9 cellular contexts compared by ENCODE assay signal in genomic region chr6:145734486-145735355, GRCh38. TPM values are rescaled to one million over a fixed set of nuclear protein-coding genes. Genes with fewer than 3 reads are reported as not detected.
DNase-seq lines count a peak whose midpoint lies in the region; ATAC-seq, FAIRE-seq and TF ChIP-seq lines count a peak whose summit lies in the region.
"Had no signal": no experiment of that assay in that cellular context is flagged by ENCODE, and none has a peak within 500 bp of the region (broad histone marks: within the 10 kb centered on the region; RNA-seq: fewer than 3 reads in every experiment).

No MANE protein-coding gene starts in this region.

- peak overlapping the region; percentile 60 to 72 for H3K4me3 ChIP-seq in left lung

- H3K27me3 Mint-ChIP-seq in activated CD4-positive, alpha-beta T cell treated with anti-CD3 and anti-CD28 coated beads, Interleukin-2, amount 10 ng/mL, durations not matched to agents 24 days and 14 days = no peaks in the 10 kb centered on the region

- FAIRE-seq in GM19239 (lab: Jason Lieb, UNC) = peak; percentile 91
- FAIRE-seq: TTC549 had no signal

- ATAC-seq in HG03439 (IDR thresholded peaks at IDR 0.05; ENCODE audit: unreplicated experiment) (peak; percentile 73), left lung (peak; percentile 89)

- no peaks in the 10 kb centered on the region for H3K36me3 Mint-ChIP-seq in activated CD4-positive, alpha-beta T cell treated with anti-CD3 and anti-CD28 coated beads, Interleukin-2, amount 10 ng/mL, durations not matched to agents 24 days and 14 days (ENCODE audit: low read depth)

- peak overlapping the region; percentile 98 for H3K27ac Mint-ChIP-seq in activated CD4-positive, alpha-beta T cell treated with anti-CD3 and anti-CD28 coated beads, Interleukin-2, amount 10 ng/mL, durations not matched to agents 24 days and 14 days

- H3K4me1 ChIP-seq in left lung = peaks cover 0 to 33% of the 10 kb centered on the region in 2 donors

- H3K36me3 ChIP-seq in left lung = no peaks in the 10 kb centered on the region

- H3K9me3 Mint-ChIP-seq in activated CD4-positive, alpha-beta T cell treated with anti-CD3 and anti-CD28 coated beads, Interleukin-2, amount 10 ng/mL, durations not matched to agents 24 days and 14 days = peaks cover 14% of the 10 kb centered on the region

- no peak for TF ChIP-seq CTCF in left lung (IDR thresholded peaks at IDR 0.05)

- H3K9me3 ChIP-seq in left lung = no peaks in the 10 kb centered on the region

- no peaks in the 10 kb centered on the region for H3K27me3 ChIP-seq in left lung

- H3K27ac ChIP-seq in left lung = peak overlapping the region; percentile 93 to 99

- peak; percentile 91 for DNase-seq in Ammon's horn (ENCODE audit: low spot score)
- peak; percentile 38 for DNase-seq in GM19239 (ENCODE audit: insufficient read length, low spot score)
- peak; percentile 81 for DNase-seq in NCI-H460 (ENCODE audit: extremely low read depth, low read depth)
- DNase-seq in activated CD4-positive, alpha-beta T cell treated with anti-CD3 and anti-CD28 coated beads, Interleukin-2, amount 10 ng/mL, durations not matched to agents 24 days and 14 days = peak; percentile 91
- peak; percentile 67 for DNase-seq in dedifferentiated amniotic fluid mesenchymal stem cell (ENCODE audit: extremely low spot score)
- peak; percentile 92 to 97 for DNase-seq in left lung
- peak; percentile 61 to 62 for DNase-seq in stimulated activated CD4-positive, alpha-beta T cell treated with anti-CD3 and anti-CD28 coated beads, Interleukin-2, amount 100 ng/mL, for 48 hours

- peaks cover 14% of the 10 kb centered on the region for H3K4me1 Mint-ChIP-seq in activated CD4-positive, alpha-beta T cell treated with anti-CD3 and anti-CD28 coated beads, Interleukin-2, amount 10 ng/mL, durations not matched to agents 24 days and 14 days

- H3K4me3 Mint-ChIP-seq in activated CD4-positive, alpha-beta T cell treated with anti-CD3 and anti-CD28 coated beads, Interleukin-2, amount 10 ng/mL, durations not matched to agents 24 days and 14 days = peak overlapping the region; percentile 92

- intact Hi-C loops in activated CD4-positive, alpha-beta T cell treated with anti-CD3 and anti-CD28 coated beads, Interleukin-2, amount 10 ng/mL, durations not matched to agents 24 days and 14 days (cut with micrococcal nuclease) = loop anchor here (1.0 to 10.0 kb wide), 3 partner anchors 81 to 1580 kb away; partner anchors contain the start of genes SHPRH and STX11
- intact Hi-C loops in left lung (cut with DNase I) = loop anchor here in 1 of 2 donors (10.0 kb wide), 1 partner anchor 80 kb away; the partner anchor contains the start of gene FBXO30

RNA-seq across cellular contexts. Expression of gene EPM2A, which starts 0.6 kb away (rescaled TPM):
- 3.1 and 5.7 TPM in 2 replicates for total RNA-seq in NCI-H460 (2014; rRNA removed; shearing (Covaris generic))
- polyA plus RNA-seq in NCI-H460 (2014; cell fraction: nucleus; rRNA removed) = 3.2 and 10.0 TPM in 2 replicates
- total RNA-seq in activated CD4-positive, alpha-beta T cell treated with anti-CD3 and anti-CD28 coated beads, Interleukin-2, amount 10 ng/mL, durations not matched to agents 24 days and 14 days = 4.2 and 4.6 TPM in 2 replicates
- 10 to 100 TPM in 1 of 2 donors, 1 to 10 TPM in 1; 4.9 to 11.0 TPM for total RNA-seq in left lung

Comparison
In these comparisons a context has a peak if more than half of its experiments do, and no peak if none do; other contexts are left out.
1. Peak in every context shown above with its lines: DNase-seq, ATAC-seq, H3K4me3 ChIP-seq and H3K27ac ChIP-seq.
2. DNase-seq: peak in every context shown above with its lines; median percentile 94 in left lung; 91 in Ammon's horn; 91 in activated CD4-positive, alpha-beta T cell treated with anti-CD3 and anti-CD28 coated beads, Interleukin-2, amount 10 ng/mL, durations not matched to agents 24 days and 14 days; 81 in NCI-H460; 67 in dedifferentiated amniotic fluid mesenchymal stem cell; 62 in stimulated activated CD4-positive, alpha-beta T cell treated with anti-CD3 and anti-CD28 coated beads, Interleukin-2, amount 100 ng/mL, for 48 hours; 38 in GM19239.